ENCODE assay signal across 8 cellular contexts in genomic region chr5:160311491-160312138, GRCh38. TPM values are rescaled to one million over a fixed set of nuclear protein-coding genes. Genes with fewer than 3 reads are reported as not detected.
DNase-seq lines count a peak whose midpoint lies in the region; ATAC-seq lines count a peak whose summit lies in the region.

No MANE protein-coding gene starts in this region.

- H4K20me1 ChIP-seq in BLaER1: peaks cover 34% of the 10 kb centered on the region

- H3K36me3 Mint-ChIP-seq in activated T-helper 2 cell treated with anti-CD3 and anti-CD28 coated beads, Interferon-gamma antibody, Interleukin-2, Interleukin-4, amounts not matched to agents 10 μg/mL and 5 μg/mL and 100 μg/mL, durations not matched to agents 14 hours and 24 hours and 36 hours (ENCODE audit: low read depth): no peaks in the 10 kb centered on the region
- H3K36me3 Mint-ChIP-seq in stimulated activated memory B cell treated with anti-CD40 and anti-IgM and Interleukin-4, amounts not matched to agents 10 μg/mL and 1 μg/mL and 100 μg/mL, for 72 hours: peaks cover 5% of the 10 kb centered on the region

- H3K9me3 Mint-ChIP-seq in activated T-helper 2 cell treated with anti-CD3 and anti-CD28 coated beads, Interferon-gamma antibody, Interleukin-2, Interleukin-4, amounts not matched to agents 10 μg/mL and 5 μg/mL and 100 μg/mL, durations not matched to agents 14 hours and 24 hours and 36 hours: no peaks in the 10 kb centered on the region
- H3K9me3 Mint-ChIP-seq in stimulated activated memory B cell treated with anti-CD40 and anti-IgM and Interleukin-4, amounts not matched to agents 10 μg/mL and 1 μg/mL and 100 μg/mL, for 72 hours: no peaks in the 10 kb centered on the region

- H3K4me3 Mint-ChIP-seq in activated T-helper 2 cell treated with anti-CD3 and anti-CD28 coated beads, Interferon-gamma antibody, Interleukin-2, Interleukin-4, amounts not matched to agents 10 μg/mL and 5 μg/mL and 100 μg/mL, durations not matched to agents 14 hours and 24 hours and 36 hours (ENCODE audit: low read depth): peak overlapping the region; percentile 54
- peak overlapping the region; percentile 52 for H3K4me3 Mint-ChIP-seq in stimulated activated memory B cell treated with anti-CD40 and anti-IgM and Interleukin-4, amounts not matched to agents 10 μg/mL and 1 μg/mL and 100 μg/mL, for 72 hours

- H3K4me3 ChIP-seq in BLaER1 (peak overlapping the region; percentile 74), iPS-18a (ENCODE audit: low read length) (peak overlapping the region; percentile 88)

- intact Hi-C loops in activated T-helper 2 cell treated with anti-CD3 and anti-CD28 coated beads, Interferon-gamma antibody, Interleukin-2, Interleukin-4, amounts not matched to agents 10 μg/mL and 5 μg/mL and 100 μg/mL, durations not matched to agents 14 hours and 24 hours and 36 hours (cut with micrococcal nuclease): no loop called here

- DNase-seq in activated T-helper 2 cell treated with anti-CD3 and anti-CD28 coated beads, Interferon-gamma antibody, Interleukin-2, Interleukin-4, amounts not matched to agents 10 μg/mL and 5 μg/mL and 100 μg/mL, durations not matched to agents 14 hours and 24 hours and 36 hours (ENCODE audit: low spot score): no peak
- no peak for DNase-seq in SHP77 treated with DMSO at 0.1 percent for 48 hours (lab: John Stamatoyannopoulos, UW)
- no peak for DNase-seq in cerebellar cortex (ENCODE audit: low spot score)

- no peaks in the 10 kb centered on the region for H3K9me3 ChIP-seq in BLaER1
- no peaks in the 10 kb centered on the region for H3K9me3 ChIP-seq in iPS-18a (ENCODE audit: control insufficient read depth, low read depth, low read length)

- ATAC-seq in GM21825 (IDR thresholded peaks at IDR 0.05; ENCODE audit: unreplicated experiment): peak; percentile 7
- ATAC-seq in stimulated activated memory B cell treated with anti-CD40 and anti-IgM and Interleukin-4, amounts not matched to agents 10 μg/mL and 1 μg/mL and 100 μg/mL, for 72 hours: no peak
- ATAC-seq in HG03045 (IDR thresholded peaks at IDR 0.05; ENCODE audit: unreplicated experiment): no peak

- H3K27me3 ChIP-seq in BLaER1 (peaks cover 57% of the 10 kb centered on the region), iPS-18a (ENCODE audit: control insufficient read depth, insufficient read depth, low read length) (no peaks in the 10 kb centered on the region)

- H3K36me3 ChIP-seq in BLaER1 (peaks cover 7% of the 10 kb centered on the region; the same call in 1 of the 2 replicates), iPS-18a (ENCODE audit: control insufficient read depth, low read depth, low read length) (peaks cover 30% of the 10 kb centered on the region)

- H3K27ac ChIP-seq in BLaER1 (no peak overlapping the region), iPS-18a (ENCODE audit: low read length) (no peak overlapping the region)

- no peak overlapping the region for H3K27ac Mint-ChIP-seq in activated T-helper 2 cell treated with anti-CD3 and anti-CD28 coated beads, Interferon-gamma antibody, Interleukin-2, Interleukin-4, amounts not matched to agents 10 μg/mL and 5 μg/mL and 100 μg/mL, durations not matched to agents 14 hours and 24 hours and 36 hours
- no peak overlapping the region for H3K27ac Mint-ChIP-seq in stimulated activated memory B cell treated with anti-CD40 and anti-IgM and Interleukin-4, amounts not matched to agents 10 μg/mL and 1 μg/mL and 100 μg/mL, for 72 hours

- peaks cover 22% of the 10 kb centered on the region; the same call in 1 of the 2 replicates for H3K4me1 ChIP-seq in BLaER1
- peaks cover 21% of the 10 kb centered on the region for H3K4me1 ChIP-seq in iPS-18a (ENCODE audit: control insufficient read depth, low read depth, low read length)

- peak overlapping the region; percentile 85 for H3K4me2 ChIP-seq in BLaER1

- peaks cover 64% of the 10 kb centered on the region for H3K27me3 Mint-ChIP-seq in activated T-helper 2 cell treated with anti-CD3 and anti-CD28 coated beads, Interferon-gamma antibody, Interleukin-2, Interleukin-4, amounts not matched to agents 10 μg/mL and 5 μg/mL and 100 μg/mL, durations not matched to agents 14 hours and 24 hours and 36 hours (ENCODE audit: low read depth)
- H3K27me3 Mint-ChIP-seq in stimulated activated memory B cell treated with anti-CD40 and anti-IgM and Interleukin-4, amounts not matched to agents 10 μg/mL and 1 μg/mL and 100 μg/mL, for 72 hours: peaks cover 73% of the 10 kb centered on the region

- H3K9ac ChIP-seq in BLaER1: peak overlapping the region; percentile 69
- H3K9ac ChIP-seq in iPS-18a (ENCODE audit: low read length): peak overlapping the region; percentile 76

- peaks cover 9% of the 10 kb centered on the region for H3K4me1 Mint-ChIP-seq in activated T-helper 2 cell treated with anti-CD3 and anti-CD28 coated beads, Interferon-gamma antibody, Interleukin-2, Interleukin-4, amounts not matched to agents 10 μg/mL and 5 μg/mL and 100 μg/mL, durations not matched to agents 14 hours and 24 hours and 36 hours (ENCODE audit: low read depth)
- peaks cover 8% of the 10 kb centered on the region for H3K4me1 Mint-ChIP-seq in stimulated activated memory B cell treated with anti-CD40 and anti-IgM and Interleukin-4, amounts not matched to agents 10 μg/mL and 1 μg/mL and 100 μg/mL, for 72 hours

RNA-seq across cellular contexts. Expression of gene CCNJL, which starts 0.7 kb away (rescaled TPM):
- total RNA-seq in activated T-helper 2 cell treated with anti-CD3 and anti-CD28 coated beads, Interferon-gamma antibody, Interleukin-2, Interleukin-4, amounts not matched to agents 10 μg/mL and 5 μg/mL and 100 μg/mL, durations not matched to agents 14 hours and 24 hours and 36 hours: not detected in 2 replicates

RNA-seq across cellular contexts. Expression of gene C1QTNF2, which starts 58.8 kb away (rescaled TPM):
- not detected in 2 replicates for total RNA-seq in activated T-helper 2 cell treated with anti-CD3 and anti-CD28 coated beads, Interferon-gamma antibody, Interleukin-2, Interleukin-4, amounts not matched to agents 10 μg/mL and 5 μg/mL and 100 μg/mL, durations not matched to agents 14 hours and 24 hours and 36 hours
